20 cellular contexts compared by ENCODE assay signal in genomic region chr15:42286445-42287029, GRCh38. TPM values are rescaled to one million over a fixed set of nuclear protein-coding genes. Genes with fewer than 3 reads are reported as not detected.
A peak's percentile ranks its signal among the peaks of the same experiment; 100 is the strongest.
DNase-seq lines count a peak whose midpoint lies in the region; ATAC-seq and TF ChIP-seq lines count a peak whose summit lies in the region.
"Had no signal": no experiment of that assay in that cellular context is flagged by ENCODE, and none has a peak within 500 bp of the region (broad histone marks: within the 10 kb centered on the region; RNA-seq: fewer than 3 reads in every experiment).

No MANE protein-coding gene starts in this region.

- no peak overlapping the region for H3K27ac ChIP-seq in CD8-positive, alpha-beta memory T cell (ENCODE audit: low read depth, low read length)
- H3K27ac ChIP-seq in stomach: no peak overlapping the region
- H3K27ac ChIP-seq: KMS-11 had no signal

- no peak for TF ChIP-seq POLR2A in stomach (IDR thresholded peaks at IDR 0.05)

- H3K9ac ChIP-seq in adipocyte (ENCODE audit: low read length): peak overlapping the region; percentile 39
- H3K9ac ChIP-seq: KMS-11 had no signal

- no peak overlapping the region for H3K4me3 Mint-ChIP-seq in CD8-positive, alpha-beta memory T cell
- H3K4me3 Mint-ChIP-seq: endodermal cell had no signal

- peaks cover 41% of the 10 kb centered on the region for H3K36me3 ChIP-seq in adipocyte (ENCODE audit: control insufficient read depth, insufficient read depth, low read length, severe bottlenecking)
- H3K36me3 ChIP-seq in CD8-positive, alpha-beta memory T cell (ENCODE audit: insufficient read depth, low read length): peaks cover 10% of the 10 kb centered on the region
- peaks cover 9 to 81% (median 74%) of the 10 kb centered on the region in 4 donors for H3K36me3 ChIP-seq in stomach

- no peak overlapping the region for H3K4me3 ChIP-seq in LNCaP clone FGC (ENCODE audit: low read depth, low read length)
- H3K4me3 ChIP-seq in adipocyte (ENCODE audit: low read length): peak overlapping the region; percentile 30
- H3K4me3 ChIP-seq in CD8-positive, alpha-beta memory T cell (ENCODE audit: low read length): no peak overlapping the region
- no peak overlapping the region for H3K4me3 ChIP-seq in stomach

- no peak for TF ChIP-seq EP300 in stomach (IDR thresholded peaks at IDR 0.05)

- POLR2A ChIA-PET in CD8-positive, alpha-beta memory T cell (lab: Charles Lee): no interaction called here

- H3K27me3 ChIP-seq in adipocyte (replicated peaks; ENCODE audit: control insufficient read depth, insufficient read depth, low read length) (no peaks in the 10 kb centered on the region), stomach (no peaks in the 10 kb centered on the region)
- no peaks in the 10 kb centered on the region for H3K27me3 ChIP-seq in CD8-positive, alpha-beta memory T cell (ENCODE audit: insufficient read depth, low read length, poor library complexity, severe bottlenecking)

- H3K27me3 Mint-ChIP-seq in CD8-positive, alpha-beta memory T cell: no peaks in the 10 kb centered on the region

- H3K36me3 Mint-ChIP-seq in CD8-positive, alpha-beta memory T cell: peaks cover 0 to 82% (median 25%) of the 10 kb centered on the region in 3 donors

- WGBS in stomach, 5 donors: 69 to 83% (median 75%) methylated on average over 4 of the region's 4 CpGs

- H3K4me1 ChIP-seq in adipocyte (ENCODE audit: control insufficient read depth, insufficient read depth, low read length) (peaks cover 27% of the 10 kb centered on the region), stomach (no peaks in the 10 kb centered on the region)
- no peaks in the 10 kb centered on the region for H3K4me1 ChIP-seq in CD8-positive, alpha-beta memory T cell (ENCODE audit: insufficient read depth, low read length)

- no peaks in the 10 kb centered on the region for H3K4me1 Mint-ChIP-seq in CD8-positive, alpha-beta memory T cell
- H3K4me1 Mint-ChIP-seq: endodermal cell had no signal

- TF ChIP-seq CTCF in LNCaP clone FGC (IDR thresholded peaks at IDR 0.05; ENCODE audit: control insufficient read depth, extremely low read depth, insufficient read depth): no peak
- TF ChIP-seq CTCF in stomach (IDR thresholded peaks at IDR 0.05): no peak

- H3K9me3 ChIP-seq in adipocyte (ENCODE audit: control insufficient read depth, low read length) (no peaks in the 10 kb centered on the region), stomach (no peaks in the 10 kb centered on the region)
- H3K9me3 ChIP-seq in CD8-positive, alpha-beta memory T cell (ENCODE audit: low read length): no peaks in the 10 kb centered on the region

- CTCF ChIA-PET in CD8-positive, alpha-beta memory T cell (lab: Charles Lee): interaction anchor here (0.9 kb wide), 1 partner anchor 11 kb away, joined by 4 read pairs; no protein-coding TSS in a partner anchor

- no peak overlapping the region for H3K27ac Mint-ChIP-seq in CD8-positive, alpha-beta memory T cell
- H3K27ac Mint-ChIP-seq: endodermal cell had no signal

- DNase-seq in AML-193 (lab: John Stamatoyannopoulos, UW) (peak; percentile 75 to 80), LNCaP clone FGC (ENCODE audit: low read depth) (peak; percentile 45), adipocyte (ENCODE audit: low read depth) (peak; percentile 75), left colon (no peak), posterior vena cava (ENCODE audit: low spot score) (no peak), stomach (no peak), NCI-H1417 (lab: John Stamatoyannopoulos, UW) (no peak)
- no peak for DNase-seq in CD8-positive, alpha-beta memory T cell
- DNase-seq: activated CD4-positive, alpha-beta T cell treated with anti-CD3 and anti-CD28 coated beads for 1 hour; activated gamma-delta T cell treated with Interleukin-2 at 50 U/mL for 16 hours; DND-41; endodermal cell; GOT3; NCI-H1417 treated with DMSO at 0.1 percent for 48 hours; NCI-H2171; NCI-H69; stimulated activated CD4-positive, alpha-beta T cell treated with anti-CD3 and anti-CD28 coated beads, Interleukin-15, amount 100 ng/mL, for 24 hours; stimulated activated naive CD4-positive, alpha-beta T cell treated with Interleukin-2 at 50 U/mL for 16 hours; T1000 had no signal

- intact Hi-C loops in left colon (cut with DNase I, micrococcal nuclease) (no loop called here), posterior vena cava (cut with DNase I) (no loop called here), stomach (cut with DNase I; ENCODE audit: low total_unique reads) (no loop called here)

- H3K9me3 Mint-ChIP-seq in CD8-positive, alpha-beta memory T cell: no peaks in the 10 kb centered on the region
- H3K9me3 Mint-ChIP-seq: endodermal cell had no signal

- ATAC-seq in left colon: peak; percentile 97

RNA-seq across cellular contexts. Expression of gene TMEM87A, which starts 13.3 kb away (rescaled TPM):
- 100 to 1,000 TPM in 1 of 2 donors, 10 to 100 TPM in 1; 82.8 to 104 TPM for total RNA-seq in left colon
- 10 to 100 TPM; 51.4 to 51.9 TPM for total RNA-seq in posterior vena cava
- 10 to 100 TPM; 44.6 to 47.2 TPM for total RNA-seq in CD8-positive, alpha-beta memory T cell
- 66.3 TPM for polyA plus RNA-seq in CD8-positive, alpha-beta memory T cell
- total RNA-seq in stomach: 100 to 1,000 TPM in 1 of 5 donors, 10 to 100 TPM in 4; 12.3 to 128 (median 42.3) TPM
- polyA plus RNA-seq in stomach: 10 to 100 TPM; 11.8 to 25.7 (median 19.3) TPM

RNA-seq across cellular contexts. Expression of gene GANC, which starts 13.5 kb away (rescaled TPM):
- total RNA-seq in left colon: 10 to 100 TPM; 49.8 to 53.4 TPM
- total RNA-seq in posterior vena cava: 10 to 100 TPM; 30.9 to 34.8 TPM
- 10 to 100 TPM; 18.0 to 19.0 TPM for total RNA-seq in CD8-positive, alpha-beta memory T cell
- polyA plus RNA-seq in CD8-positive, alpha-beta memory T cell: 12.2 TPM
- 10 to 100 TPM; 10.1 to 77.6 (median 26.6) TPM for total RNA-seq in stomach
- polyA plus RNA-seq in stomach: 1 to 10 TPM; 5.2 to 7.3 (median 5.3) TPM

Comparison
In these comparisons a context has a peak if more than half of its experiments do, and no peak if none do; other contexts are left out.
1. DNase-seq: peak in AML-193 (2 of 2), LNCaP clone FGC (single experiment) and adipocyte (single experiment); none in left colon (0 of 2), posterior vena cava (single experiment), CD8-positive, alpha-beta memory T cell (0 of 5), stomach (single experiment) and NCI-H1417 (0 of 3).